11 cellular contexts compared by ENCODE assay signal in the genomic region with DNA sequence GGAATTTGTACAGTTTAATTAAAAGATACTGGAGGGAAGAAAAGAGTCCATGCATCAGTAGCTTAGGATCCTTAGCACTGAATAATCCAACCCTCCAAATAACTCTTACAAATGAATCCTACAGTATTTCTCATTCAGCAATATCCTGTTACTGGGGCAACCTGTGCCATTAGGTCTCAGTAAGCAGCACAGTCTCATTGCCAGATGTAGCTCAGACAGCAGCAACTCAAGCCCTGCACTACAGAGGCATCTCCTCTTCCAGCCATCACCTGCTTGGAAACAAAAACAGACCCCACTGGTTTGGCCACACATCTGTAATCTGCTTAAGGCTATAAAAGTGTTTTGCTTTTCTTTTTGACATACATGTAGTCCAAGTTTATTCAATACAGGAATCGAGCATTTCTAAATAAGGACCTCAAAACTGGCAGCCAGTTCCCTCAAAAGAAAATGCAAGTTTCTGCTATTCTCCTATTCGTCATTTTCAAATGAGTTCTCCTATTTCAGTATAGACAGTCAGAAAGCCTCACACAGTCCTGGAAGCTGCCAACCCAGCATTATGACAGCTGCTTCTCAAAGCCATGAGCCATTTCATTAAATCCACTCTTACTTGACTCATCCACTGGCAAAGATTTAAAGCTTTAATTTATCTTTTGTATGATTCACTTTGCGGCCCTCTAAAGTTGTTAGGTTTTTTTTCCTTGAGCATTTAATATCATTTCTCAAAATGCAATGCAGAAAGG.
DNase-seq lines count a peak whose midpoint lies in the region; TF ChIP-seq lines count a peak whose summit lies in the region.
"Had no signal": no experiment of that assay in that cellular context is flagged by ENCODE, and none has a peak within 500 bp of the region (broad histone marks: within the 10 kb centered on the region; RNA-seq: fewer than 3 reads in every experiment).

No MANE protein-coding gene starts in this region.

- H2BK120ac ChIP-seq in mesendoderm (ENCODE audit: low read depth, low read length): no peak overlapping the region

- H3K9me3 ChIP-seq in GM23248 (ENCODE audit: low read depth): no peaks in the 10 kb centered on the region
- H3K9me3 ChIP-seq in endodermal cell (ENCODE audit: control insufficient read depth, low read length): peaks cover 3% of the 10 kb centered on the region
- H3K9me3 ChIP-seq: ovary, thyroid gland had no signal

- no peak overlapping the region for H3K4me3 Mint-ChIP-seq in endodermal cell
- H3K4me3 Mint-ChIP-seq in osteocyte (ENCODE audit: unreplicated experiment): no peak overlapping the region
- H3K4me3 Mint-ChIP-seq: activated naive CD8-positive, alpha-beta T cell treated with anti-CD3 and anti-CD28 coated beads for 36 hours had no signal

- H3K27ac Mint-ChIP-seq in endodermal cell: peak overlapping the region; percentile 66
- H3K27ac Mint-ChIP-seq in osteocyte (ENCODE audit: unreplicated experiment): peak overlapping the region; percentile 56
- H3K27ac Mint-ChIP-seq: activated naive CD8-positive, alpha-beta T cell treated with anti-CD3 and anti-CD28 coated beads for 36 hours had no signal

- H3K27ac ChIP-seq in GM23248: peak overlapping the region; percentile 10; the same call in 1 of the 2 replicates
- H3K27ac ChIP-seq in endodermal cell (ENCODE audit: low read depth, low read length): no peak overlapping the region
- no peak overlapping the region for H3K27ac ChIP-seq in mesendoderm (ENCODE audit: low read depth, low read length)
- H3K27ac ChIP-seq: thyroid gland had no signal

- no peak overlapping the region for H4K5ac ChIP-seq in mesendoderm (ENCODE audit: low read length)

- H3K4me2 ChIP-seq in GM23248 (ENCODE audit: unreplicated experiment) (no peak overlapping the region), mesendoderm (ENCODE audit: low read length) (no peak overlapping the region)

- no peak overlapping the region for H3K56ac ChIP-seq in mesendoderm (ENCODE audit: low read length)

- in situ Hi-C loops in GM23248 (cut with MboI): no loop called here

- H3K4me3 ChIP-seq in GM23248 (no peak overlapping the region), endodermal cell (ENCODE audit: low read length) (no peak overlapping the region), mesendoderm (ENCODE audit: low read length) (no peak overlapping the region)
- H3K4me3 ChIP-seq: ovary, thyroid gland had no signal

- H2AFZ ChIP-seq in GM23248: no peak overlapping the region

- H3F3A ChIP-seq in GM23248 (ENCODE audit: insufficient read depth): peaks cover 13% of the 10 kb centered on the region

- TF ChIP-seq CTCF in endodermal cell (conservative IDR thresholded peaks at IDR 0.05) (no peak), osteocyte (IDR thresholded peaks at IDR 0.05) (no peak)

- no peak overlapping the region for H3K23ac ChIP-seq in mesendoderm (ENCODE audit: low read length)

- H2BK5ac ChIP-seq in mesendoderm (ENCODE audit: low read length): no peak overlapping the region

- H3K79me2 ChIP-seq in GM23248 (ENCODE audit: insufficient read depth): peaks cover 6% of the 10 kb centered on the region
- peaks cover 16% of the 10 kb centered on the region for H3K79me2 ChIP-seq in mesendoderm (ENCODE audit: control insufficient read depth, insufficient read depth, low read length)

- H3K36me3 ChIP-seq in GM23248 (ENCODE audit: low read depth): no peaks in the 10 kb centered on the region
- H3K36me3 ChIP-seq in endodermal cell (ENCODE audit: control insufficient read depth, insufficient read depth, low read length): peaks cover 45% of the 10 kb centered on the region
- H3K36me3 ChIP-seq in mesendoderm (ENCODE audit: control insufficient read depth, insufficient read depth, low read length): peaks cover 2% of the 10 kb centered on the region
- H3K36me3 ChIP-seq: ovary had no signal

- no peaks in the 10 kb centered on the region for H3K9me2 ChIP-seq in GM23248 (ENCODE audit: insufficient read depth)

- peaks cover 15% of the 10 kb centered on the region for H3K4me1 ChIP-seq in GM23248 (ENCODE audit: insufficient read depth)
- peaks cover 3% of the 10 kb centered on the region for H3K4me1 ChIP-seq in endodermal cell (ENCODE audit: control insufficient read depth, insufficient read depth, low read length)
- H3K4me1 ChIP-seq in mesendoderm (ENCODE audit: control insufficient read depth, low read depth, low read length): no peaks in the 10 kb centered on the region

- H3K27me3 Mint-ChIP-seq in endodermal cell (ENCODE audit: insufficient read depth) (no peaks in the 10 kb centered on the region), osteocyte (ENCODE audit: unreplicated experiment) (no peaks in the 10 kb centered on the region)
- H3K27me3 Mint-ChIP-seq: activated naive CD8-positive, alpha-beta T cell treated with anti-CD3 and anti-CD28 coated beads for 36 hours had no signal

- H3K9ac ChIP-seq in GM23248: no peak overlapping the region
- H3K9ac ChIP-seq in endodermal cell (ENCODE audit: extremely low read depth, low read length, poor library complexity, severe bottlenecking): no peak overlapping the region
- no peak overlapping the region for H3K9ac ChIP-seq in mesendoderm (ENCODE audit: low read length)

- H4K20me1 ChIP-seq in GM23248 (ENCODE audit: insufficient read depth): no peaks in the 10 kb centered on the region

- no peak overlapping the region for H3K4ac ChIP-seq in mesendoderm (ENCODE audit: low read depth, low read length)

- no peaks in the 10 kb centered on the region for H3K27me3 ChIP-seq in GM23248 (replicated peaks; ENCODE audit: insufficient read depth)
- no peaks in the 10 kb centered on the region for H3K27me3 ChIP-seq in endodermal cell (ENCODE audit: control insufficient read depth, insufficient read depth, low read length, poor library complexity, severe bottlenecking)
- no peaks in the 10 kb centered on the region for H3K27me3 ChIP-seq in mesendoderm (ENCODE audit: insufficient read depth, low read length, poor library complexity)
- H3K27me3 ChIP-seq: ovary, thyroid gland had no signal

- H3K9me3 Mint-ChIP-seq in endodermal cell (peaks cover 5% of the 10 kb centered on the region), osteocyte (ENCODE audit: unreplicated experiment) (no peaks in the 10 kb centered on the region)

- H3K79me1 ChIP-seq in mesendoderm (ENCODE audit: low read length): peaks cover 5% of the 10 kb centered on the region

- H3K18ac ChIP-seq in mesendoderm (ENCODE audit: low read length): no peak overlapping the region

- peaks cover 20% of the 10 kb centered on the region for H3K4me1 Mint-ChIP-seq in endodermal cell
- peaks cover 15% of the 10 kb centered on the region for H3K4me1 Mint-ChIP-seq in osteocyte (ENCODE audit: unreplicated experiment)
- H3K4me1 Mint-ChIP-seq: activated naive CD8-positive, alpha-beta T cell treated with anti-CD3 and anti-CD28 coated beads for 36 hours had no signal

- no peak overlapping the region for H2BK15ac ChIP-seq in mesendoderm (replicated peaks; ENCODE audit: low read depth)

- 16 to 17% methylated on average over 3 of the region's 3 CpGs for WGBS in GM23248 (ENCODE audit: low coverage in 1 of 2, low lambda C conversion rate in 2 of 2, missing lambda C conversion rate in 2 of 2), 2 experiments
- 95% methylated on average over 2 of the region's 3 CpGs for WGBS in endodermal cell (ENCODE audit: insufficient coverage in 1 of 2, insufficient read length in 1 of 2), 2 experiments
- WGBS in mesendoderm (ENCODE audit: extremely low coverage, insufficient coverage, low lambda C conversion rate): no CpG with 5 or more reads among the region's 3 CpGs

- DNase-seq in GM23248: peak; percentile 68
- peak; percentile 68 to 87 for DNase-seq in NCI-H446 (lab: John Stamatoyannopoulos, UW)
- no peak for DNase-seq in endodermal cell
- no peak for DNase-seq in osteocyte (ENCODE audit: extremely low spot score, unreplicated experiment)
- DNase-seq in NCI-H2107 treated with DMSO at 0.1 percent for 48 hours (lab: John Stamatoyannopoulos, UW; ENCODE audit: unreplicated experiment): no peak
- DNase-seq in mesendoderm: no peak
- no peak for DNase-seq in OCI-M2 (lab: John Stamatoyannopoulos, UW; ENCODE audit: unreplicated experiment)
- no peak for DNase-seq in SKM-1 treated with dmso at 0.1 percent for 144 hours (lab: John Stamatoyannopoulos, UW; ENCODE audit: unreplicated experiment)
- DNase-seq: activated naive CD8-positive, alpha-beta T cell treated with anti-CD3 and anti-CD28 coated beads for 36 hours; ovary; thyroid gland had no signal

- H3K36me3 Mint-ChIP-seq in endodermal cell (ENCODE audit: low read depth) (peaks cover 55% of the 10 kb centered on the region), osteocyte (ENCODE audit: unreplicated experiment) (peaks cover 27% of the 10 kb centered on the region)

- H2AK5ac ChIP-seq in mesendoderm (ENCODE audit: low read length): no peak overlapping the region

- no peak overlapping the region for H4K8ac ChIP-seq in mesendoderm (ENCODE audit: low read depth, low read length)

Comparison
In these comparisons a context has a peak if more than half of its experiments do, and no peak if none do; other contexts are left out.
1. DNase-seq: peak in GM23248 (single experiment) and NCI-H446 (2 of 2); none in endodermal cell (single experiment), osteocyte (single experiment), NCI-H2107 treated with DMSO at 0.1 percent for 48 hours (single experiment), mesendoderm (single experiment), OCI-M2 (single experiment) and SKM-1 treated with dmso at 0.1 percent for 144 hours (single experiment).